In genomic region chr9:37433754-37434435, GRCh38 we compare ENCODE assay signal across 13 cellular contexts. TPM values are rescaled to one million over a fixed set of nuclear protein-coding genes. Genes with fewer than 3 reads are reported as not detected.
A peak's percentile ranks its signal among the peaks of the same experiment; 100 is the strongest.
DNase-seq lines count a peak whose midpoint lies in the region; ATAC-seq, FAIRE-seq and TF ChIP-seq lines count a peak whose summit lies in the region.
"Had no signal": no experiment of that assay in that cellular context is flagged by ENCODE, and none has a peak within 500 bp of the region (broad histone marks: within the 10 kb centered on the region; RNA-seq: fewer than 3 reads in every experiment).

No MANE protein-coding gene starts in this region.

- H2AK5ac ChIP-seq in IMR-90 (ENCODE audit: low read depth, low read length) = no peak overlapping the region

- ATAC-seq in IMR-90 (ENCODE audit: low read depth) = peak; percentile 39
- peak; percentile 76 for ATAC-seq in sciatic nerve
- no peak for ATAC-seq in left colon
- ATAC-seq in GM21515 (IDR thresholded peaks at IDR 0.05; ENCODE audit: unreplicated experiment) = no peak

- no peak for TF ChIP-seq RAD21 in IMR-90 (IDR thresholded peaks at IDR 0.05; ENCODE audit: low read length)

- no peak overlapping the region for H3K18ac ChIP-seq in IMR-90 (ENCODE audit: low read depth, low read length)

- no peak overlapping the region for H3K9ac ChIP-seq in IMR-90 (ENCODE audit: low read depth, low read length)

- FAIRE-seq in D721Med (lab: Jason Lieb, UNC) = no peak

- H4K91ac ChIP-seq in IMR-90 (ENCODE audit: insufficient read depth, low read depth, low read length) = no peak overlapping the region

- DNase-seq in IMR-90 = peak; percentile 11
- DNase-seq in dorsolateral prefrontal cortex = peak in 9 of 10 donors; percentile 64 to 88 (median 85)
- DNase-seq in sciatic nerve (ENCODE audit: low spot score) = peak; percentile 76
- no peak for DNase-seq in left colon
- DNase-seq in D721Med (ENCODE audit: insufficient read length, low spot score) = no peak
- DNase-seq: activated CD8-positive, alpha-beta memory T cell treated with anti-CD3 and anti-CD28 coated beads, Interleukin-2, amount 50 U/mL, for 48 hours; effector memory CD4-positive, alpha-beta T cell; NCI-H1930; NCI-H82 had no signal

- H3K27ac ChIP-seq in IMR-90 (ENCODE audit: insufficient read depth, low read length) (no peak overlapping the region), dorsolateral prefrontal cortex (peak overlapping the region; percentile 68 to 99 (median 95))
- H3K27ac ChIP-seq: SJSA1 had no signal

- POLR2A ChIA-PET in IMR-90 (lab: Charles Lee; ENCODE audit: unreplicated experiment) = no interaction called here

- CTCF ChIA-PET in IMR-90 (lab: Yijun Ruan, JAX) = no interaction called here

- peaks cover 56% of the 10 kb centered on the region for H3K36me3 ChIP-seq in IMR-90 (ENCODE audit: control insufficient read depth, insufficient read depth, low read length)

- peaks cover 40 to 46% of the 10 kb centered on the region in 2 experiments for H3K79me1 ChIP-seq in IMR-90 (ENCODE audit: low read depth in 1 of 2, low read length in 2 of 2)

- H3K14ac ChIP-seq in IMR-90 (replicated peaks; ENCODE audit: low read depth, low read length) = no peak overlapping the region

- no peak overlapping the region for H2BK5ac ChIP-seq in IMR-90 (ENCODE audit: low read depth, low read length, poor library complexity, severe bottlenecking)

- H3K4me3 ChIP-seq in IMR-90 (ENCODE audit: insufficient read depth, low read depth, low read length) = no peak overlapping the region
- H3K4me3 ChIP-seq in dorsolateral prefrontal cortex = peak overlapping the region in 10 of 59 donors; percentile 3 to 38 (median 17)
- 0 out of 2 replicates have a peak overlapping the region, but pooled peaks have one; percentile 1 for H3K4me3 ChIP-seq in iPS-18c (ENCODE audit: insufficient read depth, low read depth, low read length)
- H3K4me3 ChIP-seq: heart left ventricle, SJSA1 had no signal

- H3K4me2 ChIP-seq in IMR-90 (ENCODE audit: low read depth, low read length) = no peak overlapping the region

- H2BK15ac ChIP-seq in IMR-90 (ENCODE audit: low read depth, low read length) = no peak overlapping the region

- H3K4ac ChIP-seq in IMR-90 (ENCODE audit: low read depth, low read length) = no peak overlapping the region

- no peak for TF ChIP-seq POLR2A in IMR-90 (IDR thresholded peaks at IDR 0.05; ENCODE audit: low read depth, low read length)

- H3K4me1 ChIP-seq in IMR-90 (ENCODE audit: control insufficient read depth, insufficient read depth, low read length) = peaks cover 4% of the 10 kb centered on the region; the same call in 1 of the 2 replicates
- H3K4me1 ChIP-seq: SJSA1 had no signal

- peaks cover 7% of the 10 kb centered on the region for H3K9me1 ChIP-seq in IMR-90 (ENCODE audit: insufficient read depth, low read length)

- dilution Hi-C loops in IMR-90 (cut with HindIII; ENCODE audit: low sequenced_read_pairs, unreplicated experiment) = no loop called here

- intact Hi-C loops in IMR-90 (cut with micrococcal nuclease) = no loop called here
- intact Hi-C loops in dorsolateral prefrontal cortex (cut with DNase I) = loop anchor here (2.0 to 5.0 kb wide), 2 partner anchors 31 to 33 kb away; partner anchors contain the start of gene ZBTB5 (in 2 of the 2)
- intact Hi-C loops in sciatic nerve (cut with DNase I) = no loop called here
- intact Hi-C loops in left colon (cut with DNase I, micrococcal nuclease) = loop anchor here in 1 of 2 donors (10.0 kb wide), 1 partner anchor 59 kb away; no protein-coding TSS in a partner anchor

- TF ChIP-seq CTCF in IMR-90 (conservative IDR thresholded peaks at IDR 0.05; ENCODE audit: low read depth, low read length) (no peak), dorsolateral prefrontal cortex (IDR thresholded peaks at IDR 0.05 in 54 of 56, conservative IDR thresholded peaks at IDR 0.05 in 2 of 56; ENCODE audit: low read depth in 1 of 56, partially characterized antibody in 56 of 56) (peak in 3 of 56 donors; percentile 9 to 15 (median 11)), D721Med (IDR thresholded peaks at IDR 0.05; ENCODE audit: insufficient read depth, missing control alignments) (no peak)

- H3K56ac ChIP-seq in IMR-90 (ENCODE audit: extremely low read depth, insufficient read depth, low read length) = no peak overlapping the region

- H2BK20ac ChIP-seq in IMR-90 (ENCODE audit: low read depth, low read length) = no peak overlapping the region

- in situ Hi-C loops in IMR-90 (cut with MboI; ENCODE audit: low sequenced_read_pairs) = no loop called here

- H4K8ac ChIP-seq in IMR-90 (ENCODE audit: low read depth in 2 of 2, low read length in 2 of 2) = no peak overlapping the region

- peaks cover 15% of the 10 kb centered on the region; the same call in 1 of the 2 replicates for H4K20me1 ChIP-seq in IMR-90 (ENCODE audit: insufficient read depth, low read length)

- no peak overlapping the region for H2AFZ ChIP-seq in IMR-90 (replicated peaks; ENCODE audit: low read length, poor library complexity)

- BruUV-seq in IMR-90 (replicated peaks; lab: Mats Ljungman, UMichigan) = no TSS peak

- WGBS in IMR-90 (ENCODE audit: extremely low coverage in 2 of 2, insufficient read length in 1 of 2), 2 experiments = 73% methylated on average over 3 of the region's 8 CpGs; no CpG with 5 or more reads in 1 of the 2 experiments

- no peaks in the 10 kb centered on the region for H3K9me3 ChIP-seq in IMR-90 (ENCODE audit: control insufficient read depth, insufficient read depth, low read length)
- no peaks in the 10 kb centered on the region for H3K9me3 ChIP-seq in iPS-18c (ENCODE audit: control insufficient read depth, insufficient read depth, low read length)
- H3K9me3 ChIP-seq: heart left ventricle, SJSA1 had no signal

- no peaks in the 10 kb centered on the region for H3K27me3 ChIP-seq in IMR-90 (ENCODE audit: control insufficient read depth, insufficient read depth, low read length)
- no peaks in the 10 kb centered on the region for H3K27me3 ChIP-seq in dorsolateral prefrontal cortex
- H3K27me3 ChIP-seq: heart left ventricle, SJSA1 had no signal

- H2AK9ac ChIP-seq in IMR-90 (replicated peaks; ENCODE audit: low read depth, low read length, poor library complexity) = no peak overlapping the region

- H3K23ac ChIP-seq in IMR-90 (ENCODE audit: low read depth, low read length) = 0 out of 2 replicates have a peak overlapping the region, but pooled peaks have one; percentile 28

- no peak overlapping the region for H2BK120ac ChIP-seq in IMR-90 (ENCODE audit: low read depth, low read length)

- no peak overlapping the region for H4K5ac ChIP-seq in IMR-90 (ENCODE audit: low read depth, low read length)

TF ChIP-seq in IMR-90, 13 proteins besides CTCF, POLR2A, EP300 and RAD21 (continues in another document):
- TF ChIP-seq MXI1 (IDR thresholded peaks at IDR 0.05; ENCODE audit: borderline replicate concordance, low read depth, low read length) (no peak), BHLHE40 (IDR thresholded peaks at IDR 0.05; ENCODE audit: low read depth, low read length) (no peak), FOS (IDR thresholded peaks at IDR 0.05; ENCODE audit: low read depth, low read length) (no peak), SMC3 (IDR thresholded peaks at IDR 0.05; ENCODE audit: low read depth, low read length) (no peak), MAFK (IDR thresholded peaks at IDR 0.05; ENCODE audit: low read depth, low read length) (no peak), CEBPB (IDR thresholded peaks at IDR 0.05; ENCODE audit: low read depth, low read length) (no peak), USF2 (IDR thresholded peaks at IDR 0.05; ENCODE audit: low read depth, low read length) (no peak), CHD1 (IDR thresholded peaks at IDR 0.05; ENCODE audit: low read depth, low read length) (no peak), RCOR1 (IDR thresholded peaks at IDR 0.05; ENCODE audit: insufficient replicate concordance, low read length) (no peak), RFX5 (IDR thresholded peaks at IDR 0.05; ENCODE audit: low read depth, low read length) (no peak), ELK1 (IDR thresholded peaks at IDR 0.05; ENCODE audit: borderline replicate concordance, low read depth, low read length) (no peak)

RNA-seq across cellular contexts. Expression of gene GRHPR, which starts 11.4 kb away (rescaled TPM):
- 173 and 191 TPM in 2 replicates for total RNA-seq in IMR-90 (2012; rRNA removed)
- polyA plus RNA-seq in IMR-90 (2012; rRNA removed) = 182 and 198 TPM in 2 replicates
- polyA plus RNA-seq in IMR-90 (2012; cell fraction: cytosol; rRNA removed) = 283 and 302 TPM in 2 replicates
- polyA plus RNA-seq in IMR-90 (2012; cell fraction: nucleus; rRNA removed; ENCODE audit: low replicate concordance) = 132 and 215 TPM in 2 replicates
- 100 to 1,000 TPM in 67 of 120 experiments, 10 to 100 TPM in 53; 73.4 to 172 (median 102) TPM for total RNA-seq in dorsolateral prefrontal cortex
- 90.7 TPM for total RNA-seq in sciatic nerve
- 10 to 100 TPM; 70.4 to 78.4 TPM for total RNA-seq in left colon

RNA-seq across cellular contexts. Expression of gene ZBTB5, which starts 31.4 kb away (rescaled TPM):
- total RNA-seq in IMR-90 (2012; rRNA removed) (9.1 and 10.8 TPM in 2 replicates), dorsolateral prefrontal cortex (10 to 100 TPM in 57 of 120 experiments, 1 to 10 TPM in 63; 6.8 to 16.0 (median 10.0) TPM), sciatic nerve (11.3 TPM), left colon (1 to 10 TPM; 8.7 to 10.0 TPM)
- polyA plus RNA-seq in IMR-90 (2012; rRNA removed) = 5.8 and 6.3 TPM in 2 replicates
- 2.6 and 3.2 TPM in 2 replicates for polyA plus RNA-seq in IMR-90 (2012; cell fraction: cytosol; rRNA removed)
- 7.5 and 15.3 TPM in 2 replicates for polyA plus RNA-seq in IMR-90 (2012; cell fraction: nucleus; rRNA removed; ENCODE audit: low replicate concordance)

RNA-seq across cellular contexts. Expression of gene POLR1E, which starts 51.9 kb away (rescaled TPM):
- total RNA-seq in IMR-90 (2012; rRNA removed) (67.5 and 71.9 TPM in 2 replicates), dorsolateral prefrontal cortex (10 to 100 TPM; 10.9 to 24.1 (median 16.7) TPM), sciatic nerve (19.4 TPM), left colon (10 to 100 TPM in 1 of 2 donors, 1 to 10 TPM in 1; 8.5 to 11.4 TPM)
- polyA plus RNA-seq in IMR-90 (2012; rRNA removed) = 42.7 and 48.0 TPM in 2 replicates
- polyA plus RNA-seq in IMR-90 (2012; cell fraction: cytosol; rRNA removed) = 18.3 and 30.3 TPM in 2 replicates
- polyA plus RNA-seq in IMR-90 (2012; cell fraction: nucleus; rRNA removed; ENCODE audit: low replicate concordance) = 7.5 and 23.9 TPM in 2 replicates

Comparison
In these comparisons a context has a peak if more than half of its experiments do, and no peak if none do; other contexts are left out.
1. ATAC-seq: peak in IMR-90 (single experiment) and sciatic nerve (single experiment); none in left colon (single experiment) and GM21515 (single experiment).
2. DNase-seq: peak in IMR-90 (single experiment), dorsolateral prefrontal cortex (9 of 10) and sciatic nerve (single experiment); none in left colon (0 of 2) and D721Med (single experiment).
3. intact Hi-C loops: an anchor here in dorsolateral prefrontal cortex (2.0 to 5.0 kb wide); none called in IMR-90 and sciatic nerve.